20 cellular contexts compared by ENCODE assay signal in genomic region chr7:20562461-20562860, GRCh38. TPM values are rescaled to one million over a fixed set of nuclear protein-coding genes. Genes with fewer than 3 reads are reported as not detected.
DNase-seq lines count a peak whose midpoint lies in the region; ATAC-seq, FAIRE-seq and TF ChIP-seq lines count a peak whose summit lies in the region.
"Had no signal": no experiment of that assay in that cellular context is flagged by ENCODE, and none has a peak within 500 bp of the region (broad histone marks: within the 10 kb centered on the region; RNA-seq: fewer than 3 reads in every experiment).

No MANE protein-coding gene starts in this region.

- no peaks in the 10 kb centered on the region for H3K36me3 Mint-ChIP-seq in MCF 10A (ENCODE audit: insufficient read depth, unreplicated experiment)
- no peaks in the 10 kb centered on the region for H3K36me3 Mint-ChIP-seq in astrocyte (ENCODE audit: low read depth, unreplicated experiment)
- no peaks in the 10 kb centered on the region for H3K36me3 Mint-ChIP-seq in stimulated activated memory B cell treated with anti-CD40 and anti-IgM and Interleukin-4, amounts not matched to agents 10 μg/mL and 1 μg/mL and 100 μg/mL, for 72 hours

- no peak for FAIRE-seq in astrocyte (lab: Jason Lieb, UNC)
- FAIRE-seq: K562 had no signal

- H3K27me3 Mint-ChIP-seq in MCF 10A (ENCODE audit: insufficient read depth, unreplicated experiment) (no peaks in the 10 kb centered on the region), astrocyte (ENCODE audit: low read depth, unreplicated experiment) (no peaks in the 10 kb centered on the region)
- peaks cover 15% of the 10 kb centered on the region for H3K27me3 Mint-ChIP-seq in stimulated activated memory B cell treated with anti-CD40 and anti-IgM and Interleukin-4, amounts not matched to agents 10 μg/mL and 1 μg/mL and 100 μg/mL, for 72 hours

- H3K27ac Mint-ChIP-seq in MCF 10A (ENCODE audit: low read depth, unreplicated experiment): no peak overlapping the region
- peak overlapping the region; percentile 24 for H3K27ac Mint-ChIP-seq in astrocyte (ENCODE audit: unreplicated experiment)
- no peak overlapping the region for H3K27ac Mint-ChIP-seq in stimulated activated memory B cell treated with anti-CD40 and anti-IgM and Interleukin-4, amounts not matched to agents 10 μg/mL and 1 μg/mL and 100 μg/mL, for 72 hours
- H3K27ac Mint-ChIP-seq: H9 had no signal

- H3K9ac ChIP-seq in mammary epithelial cell (ENCODE audit: insufficient read depth, low read length) (no peak overlapping the region), astrocyte (ENCODE audit: low read length) (no peak overlapping the region)

- H3K4me1 ChIP-seq in mammary epithelial cell (ENCODE audit: insufficient read depth, low read length): peaks cover 4% of the 10 kb centered on the region
- peaks cover 11% of the 10 kb centered on the region for H3K4me1 ChIP-seq in astrocyte (ENCODE audit: insufficient read depth, low read length)

- H3K4me3 Mint-ChIP-seq in MCF 10A (ENCODE audit: unreplicated experiment) (no peak overlapping the region), astrocyte (ENCODE audit: unreplicated experiment) (no peak overlapping the region)
- H3K4me3 Mint-ChIP-seq in stimulated activated memory B cell treated with anti-CD40 and anti-IgM and Interleukin-4, amounts not matched to agents 10 μg/mL and 1 μg/mL and 100 μg/mL, for 72 hours: no peak overlapping the region
- H3K4me3 Mint-ChIP-seq: H9 had no signal

- POLR2A ChIA-PET in MCF 10A (lab: Yijun Ruan, JAX): no interaction called here

- H3K9me3 Mint-ChIP-seq in MCF 10A (ENCODE audit: unreplicated experiment) (peaks cover 8% of the 10 kb centered on the region), astrocyte (ENCODE audit: unreplicated experiment) (peaks cover 5% of the 10 kb centered on the region)
- H3K9me3 Mint-ChIP-seq in stimulated activated memory B cell treated with anti-CD40 and anti-IgM and Interleukin-4, amounts not matched to agents 10 μg/mL and 1 μg/mL and 100 μg/mL, for 72 hours: peaks cover 1% of the 10 kb centered on the region
- H3K9me3 Mint-ChIP-seq: H9 had no signal

- TF ChIP-seq CTCF in mammary epithelial cell (conservative IDR thresholded peaks at IDR 0.05 in 1 of 2, IDR thresholded peaks at IDR 0.05 in 1 of 2; ENCODE audit: extremely low read depth in 1 of 2, insufficient read depth in 1 of 2, low read depth in 1 of 2, low read length in 2 of 2): no peak
- no peak for TF ChIP-seq CTCF in MCF 10A (IDR thresholded peaks at IDR 0.05; ENCODE audit: unreplicated experiment)
- no peak for TF ChIP-seq CTCF in astrocyte (IDR thresholded peaks at IDR 0.05; ENCODE audit: insufficient read depth, low read depth, low read length)

- H3K4me3 ChIP-seq in mammary epithelial cell (replicated peaks in 1 of 3; ENCODE audit: insufficient read depth in 1 of 3, low read depth in 2 of 3, low read length in 3 of 3): no peak overlapping the region
- H3K4me3 ChIP-seq in astrocyte (ENCODE audit: insufficient read depth, low read depth, low read length): no peak overlapping the region
- H3K4me3 ChIP-seq: K562 had no signal

- ATAC-seq in stimulated activated memory B cell treated with anti-CD40 and anti-IgM and Interleukin-4, amounts not matched to agents 10 μg/mL and 1 μg/mL and 100 μg/mL, for 72 hours: no peak
- ATAC-seq: K562 had no signal

- BruUV-seq in mammary epithelial cell (replicated peaks; lab: Mats Ljungman, UMichigan) (no TSS peak), MCF 10A (replicated peaks; lab: Mats Ljungman, UMichigan) (no TSS peak)

- peak; percentile 74 for DNase-seq in mammary epithelial cell
- no peak for DNase-seq in MCF 10A (ENCODE audit: unreplicated experiment)
- peak; percentile 31 for DNase-seq in astrocyte (ENCODE audit: low read depth)
- peak; percentile 29 for DNase-seq in kidney tubule cell (ENCODE audit: low spot score)
- no peak for DNase-seq in stimulated activated CD4-positive, alpha-beta T cell treated with anti-CD3 and anti-CD28 coated beads, Interleukin-4, amount 100 ng/mL, for 4 hours
- no peak for DNase-seq in globus pallidus (ENCODE audit: low spot score)
- DNase-seq in NOMO-1 treated with dmso at 0.1 percent for 144 hours (lab: John Stamatoyannopoulos, UW; ENCODE audit: unreplicated experiment): no peak
- DNase-seq: COR-L47, DMS53, H9, NCI-H1048, NCI-H1694 treated with DMSO at 0.1 percent for 48 hours, NCI-H345, NCI-H526 treated with DMSO at 0.1 percent for 48 hours, SHP77 treated with DMSO at 0.1 percent for 48 hours had no signal

- H3K27me3 ChIP-seq in mammary epithelial cell (ENCODE audit: insufficient read depth, low read length) (peaks cover 3% of the 10 kb centered on the region), astrocyte (ENCODE audit: insufficient read depth, low read length) (no peaks in the 10 kb centered on the region)

- no peak overlapping the region for H3K27ac ChIP-seq in mammary epithelial cell (ENCODE audit: insufficient read depth, low read depth, low read length)
- H3K27ac ChIP-seq in astrocyte (ENCODE audit: low read depth, low read length): no peak overlapping the region
- H3K27ac ChIP-seq: 22Rv1, C4-2B had no signal

- H3K4me1 Mint-ChIP-seq in MCF 10A (ENCODE audit: insufficient read depth, unreplicated experiment) (peaks cover 6% of the 10 kb centered on the region), astrocyte (ENCODE audit: low read depth, unreplicated experiment) (peaks cover 12% of the 10 kb centered on the region)
- no peaks in the 10 kb centered on the region for H3K4me1 Mint-ChIP-seq in stimulated activated memory B cell treated with anti-CD40 and anti-IgM and Interleukin-4, amounts not matched to agents 10 μg/mL and 1 μg/mL and 100 μg/mL, for 72 hours

- WGBS in mammary epithelial cell (ENCODE audit: low coverage, missing lambda C conversion rate): 36% methylated on average over 4 of the region's 4 CpGs

- H4K20me1 ChIP-seq in mammary epithelial cell (ENCODE audit: insufficient read depth, low read length) (no peaks in the 10 kb centered on the region), astrocyte (ENCODE audit: insufficient read depth, low read length) (no peaks in the 10 kb centered on the region)

- H3K9me3 ChIP-seq in mammary epithelial cell (replicated peaks; ENCODE audit: insufficient read depth, low read length) (no peaks in the 10 kb centered on the region), astrocyte (ENCODE audit: insufficient read depth, low read depth, low read length) (no peaks in the 10 kb centered on the region)

- H3K4me2 ChIP-seq in mammary epithelial cell (ENCODE audit: insufficient read depth, low read depth, low read length) (no peak overlapping the region), astrocyte (ENCODE audit: low read length) (no peak overlapping the region)

- intact Hi-C loops in mammary epithelial cell (cut with micrococcal nuclease) (no loop called here), MCF 10A (cut with micrococcal nuclease) (no loop called here)

- CTCF ChIA-PET in mammary epithelial cell (lab: Charles Lee; ENCODE audit: low non-redundant PET) (no interaction called here), MCF 10A (lab: Yijun Ruan, JAX) (no interaction called here)

- H3K36me3 ChIP-seq in mammary epithelial cell (ENCODE audit: insufficient read depth, low read length): no peaks in the 10 kb centered on the region
- no peaks in the 10 kb centered on the region for H3K36me3 ChIP-seq in astrocyte (ENCODE audit: insufficient read depth, low read length)

- dilution Hi-C loops in mammary epithelial cell (cut with HindIII; ENCODE audit: low sequenced_read_pairs): no loop called here

- H2AFZ ChIP-seq in mammary epithelial cell (ENCODE audit: low read depth, low read length): peak overlapping the region; percentile 56
- peak overlapping the region; percentile 60 for H2AFZ ChIP-seq in astrocyte (ENCODE audit: low read depth, low read length)

- in situ Hi-C loops in mammary epithelial cell (cut with MboI; ENCODE audit: low sequenced_read_pairs in 2 of 2): no loop called here

- H3K79me2 ChIP-seq in mammary epithelial cell (ENCODE audit: insufficient read depth, low read length): no peaks in the 10 kb centered on the region
- H3K79me2 ChIP-seq in astrocyte (ENCODE audit: insufficient read depth, low read length): no peaks in the 10 kb centered on the region

RNA-seq across cellular contexts. Expression of gene ABCB5, which starts 53.0 kb away (rescaled TPM):
- total RNA-seq in mammary epithelial cell (under 1 TPM in 1 of 2 donors, not detected in 1; 0.17 TPM), MCF 10A (2022) (not detected in 2 replicates), astrocyte (not detected in 2 replicates)
- not detected for polyA plus RNA-seq in mammary epithelial cell
- polyA minus RNA-seq in mammary epithelial cell: not detected
- total RNA-seq: H9, HT1080, K562 had no signal
- polyA plus RNA-seq: K562 had no signal

Comparison
In these comparisons a context has a peak if more than half of its experiments do, and no peak if none do; other contexts are left out.
1. DNase-seq: peak in mammary epithelial cell (single experiment), astrocyte (single experiment) and kidney tubule cell (single experiment); none in MCF 10A (single experiment), stimulated activated CD4-positive, alpha-beta T cell treated with anti-CD3 and anti-CD28 coated beads, Interleukin-4, amount 100 ng/mL, for 4 hours (0 of 2), globus pallidus (single experiment) and NOMO-1 treated with dmso at 0.1 percent for 144 hours (single experiment).